ENCODE assay signal across 14 cellular contexts in genomic region chr5:33857037-33857436, GRCh38. TPM values are rescaled to one million over a fixed set of nuclear protein-coding genes. Genes with fewer than 3 reads are reported as not detected.
DNase-seq lines count a peak whose midpoint lies in the region; ATAC-seq lines count a peak whose summit lies in the region.
"Had no signal": no experiment of that assay in that cellular context is flagged by ENCODE, and none has a peak within 500 bp of the region (broad histone marks: within the 10 kb centered on the region; RNA-seq: fewer than 3 reads in every experiment).

No MANE protein-coding gene starts in this region.

- H3K27me3 ChIP-seq in H7 (ENCODE audit: control insufficient read depth, insufficient read depth, low read length), result no peaks in the 10 kb centered on the region
- H3K27me3 ChIP-seq: brain microvascular endothelial cell had no signal

- ATAC-seq in GM18520 (IDR thresholded peaks at IDR 0.05; ENCODE audit: unreplicated experiment) (peak; percentile 74), GM19467 (IDR thresholded peaks at IDR 0.05; ENCODE audit: unreplicated experiment) (peak; percentile 50), HG02885 (IDR thresholded peaks at IDR 0.05; ENCODE audit: poor library complexity, unreplicated experiment) (peak; percentile 83), HG03571 (IDR thresholded peaks at IDR 0.05; ENCODE audit: unreplicated experiment) (peak; percentile 58), HG03097 (IDR thresholded peaks at IDR 0.05; ENCODE audit: low FRiP score, unreplicated experiment) (no peak)
- ATAC-seq: effector memory CD8-positive, alpha-beta T cell had no signal

- no peak overlapping the region for H3K4me3 ChIP-seq in H7 (ENCODE audit: insufficient read depth, low read depth, low read length)
- H3K4me3 ChIP-seq: lung had no signal

- H3K36me3 ChIP-seq in H7 (replicated peaks; ENCODE audit: control insufficient read depth, insufficient read depth, low read length), result no peaks in the 10 kb centered on the region
- H3K36me3 ChIP-seq: BE2C had no signal

- DNase-seq in H7 (no peak), C1 segment of cervical spinal cord (lab: John Stamatoyannopoulos, UW) (no peak)
- no peak for DNase-seq in stimulated activated CD8-positive, alpha-beta memory T cell treated with anti-CD3 and anti-CD28 coated beads, Interleukin-4, amount 100 ng/mL, for 48 hours
- DNase-seq: BE2C; brain microvascular endothelial cell; effector memory CD8-positive, alpha-beta T cell; NCI-H1417 had no signal

RNA-seq across cellular contexts. Expression of gene ADAMTS12, which starts 34.8 kb away (rescaled TPM):
- total RNA-seq in H7 (2014; rRNA removed; shearing (Covaris generic)), result 2.7 and 3.0 TPM in 2 replicates
- total RNA-seq: OCI-LY7 had no signal
